In genomic region chr14:25050494-25051170, GRCh38 we compare ENCODE assay signal across 8 cellular contexts. TPM values are rescaled to one million over a fixed set of nuclear protein-coding genes. Genes with fewer than 3 reads are reported as not detected.
DNase-seq lines count a peak whose midpoint lies in the region; ATAC-seq, FAIRE-seq and TF ChIP-seq lines count a peak whose summit lies in the region.

No MANE protein-coding gene starts in this region.

- H3K27ac ChIP-seq in BLaER1 (no peak overlapping the region), KMS-11 (no peak overlapping the region), suprapubic skin (peak overlapping the region; percentile 92)
- H3K27ac ChIP-seq in effector memory CD4-positive, alpha-beta T cell (ENCODE audit: insufficient read depth, low read length, poor library complexity, severe bottlenecking): no peak overlapping the region

- H3K79me2 ChIP-seq in KMS-11 (ENCODE audit: insufficient read depth, low read depth): no peaks in the 10 kb centered on the region

- H3K27me3 ChIP-seq in BLaER1: peaks cover 23% of the 10 kb centered on the region
- no peaks in the 10 kb centered on the region for H3K27me3 ChIP-seq in KMS-11 (ENCODE audit: insufficient read depth, low read depth)
- peaks cover 19% of the 10 kb centered on the region for H3K27me3 ChIP-seq in bronchial epithelial cell (ENCODE audit: control insufficient read depth, insufficient read depth, low read length)
- peaks cover 8% of the 10 kb centered on the region for H3K27me3 ChIP-seq in suprapubic skin
- peaks cover 19% of the 10 kb centered on the region for H3K27me3 ChIP-seq in effector memory CD4-positive, alpha-beta T cell (replicated peaks; ENCODE audit: control insufficient read depth, insufficient read depth, low read length, poor library complexity, severe bottlenecking)

- 9% methylated on average over 18 of the region's 18 CpGs for WGBS in suprapubic skin

- intact Hi-C loops in left colon (cut with DNase I, micrococcal nuclease): no loop called here

- H3K4me3 ChIP-seq in BLaER1 (peak overlapping the region; percentile 60; the same call in 1 of the 2 replicates), KMS-11 (IDR thresholded peaks at IDR 0.05; ENCODE audit: insufficient read depth, low read depth, low read length) (no peak overlapping the region), bronchial epithelial cell (ENCODE audit: low read depth, low read length) (no peak overlapping the region), suprapubic skin (peak overlapping the region; percentile 65)
- no peak overlapping the region for H3K4me3 ChIP-seq in effector memory CD4-positive, alpha-beta T cell (ENCODE audit: insufficient read depth, low read depth, low read length, poor library complexity, severe bottlenecking)

- H3K4me1 ChIP-seq in BLaER1 (no peaks in the 10 kb centered on the region), KMS-11 (ENCODE audit: low read depth, poor library complexity, severe bottlenecking) (no peaks in the 10 kb centered on the region), suprapubic skin (peaks cover 27% of the 10 kb centered on the region)
- no peaks in the 10 kb centered on the region for H3K4me1 ChIP-seq in effector memory CD4-positive, alpha-beta T cell (ENCODE audit: control insufficient read depth, insufficient read depth, low read length, poor library complexity, severe bottlenecking)

- FAIRE-seq in bronchial epithelial cell (lab: Jason Lieb, UNC): no peak

- no peak overlapping the region for H3K9ac ChIP-seq in BLaER1
- H3K9ac ChIP-seq in KMS-11: peak overlapping the region; percentile 22; the same call in 1 of the 2 replicates

- no peak for TF ChIP-seq POLR2A in suprapubic skin (IDR thresholded peaks at IDR 0.05)

- peak; percentile 65 for DNase-seq in bronchial epithelial cell (ENCODE audit: low read depth)
- DNase-seq in left colon: peak in 1 of 2 donors; percentile 37
- no peak for DNase-seq in suprapubic skin (ENCODE audit: low spot score in 2 of 2)
- DNase-seq in effector memory CD4-positive, alpha-beta T cell: no peak

- no peak for TF ChIP-seq EP300 in suprapubic skin (IDR thresholded peaks at IDR 0.05)

- H3K9me3 ChIP-seq in BLaER1: peaks cover 19% of the 10 kb centered on the region
- no peaks in the 10 kb centered on the region for H3K9me3 ChIP-seq in suprapubic skin
- no peaks in the 10 kb centered on the region for H3K9me3 ChIP-seq in effector memory CD4-positive, alpha-beta T cell (ENCODE audit: control insufficient read depth, low read length)

- peak overlapping the region; percentile 61 for H3K4me2 ChIP-seq in BLaER1
- H3K4me2 ChIP-seq in KMS-11: peak overlapping the region; percentile 51; the same call in 1 of the 2 replicates

- peak; percentile 52 for ATAC-seq in left colon
- ATAC-seq in GM19023 (IDR thresholded peaks at IDR 0.05; ENCODE audit: unreplicated experiment): no peak
- no peak for ATAC-seq in esophagus mucosa

- H4K20me1 ChIP-seq in BLaER1 (no peaks in the 10 kb centered on the region), KMS-11 (ENCODE audit: insufficient read depth) (no peaks in the 10 kb centered on the region)

- peak overlapping the region; percentile 83 for H2AFZ ChIP-seq in KMS-11 (ENCODE audit: low read depth)

- TF ChIP-seq CTCF in KMS-11 (conservative IDR thresholded peaks at IDR 0.05; ENCODE audit: low read depth, low read length): no peak
- no peak for TF ChIP-seq CTCF in bronchial epithelial cell (IDR thresholded peaks at IDR 0.05; ENCODE audit: insufficient read depth, low read length, severe bottlenecking)
- TF ChIP-seq CTCF in suprapubic skin (IDR thresholded peaks at IDR 0.05): no peak

- H3K36me3 ChIP-seq in BLaER1 (no peaks in the 10 kb centered on the region), KMS-11 (ENCODE audit: insufficient read depth) (no peaks in the 10 kb centered on the region), bronchial epithelial cell (ENCODE audit: control insufficient read depth, insufficient read depth, low read length) (no peaks in the 10 kb centered on the region), suprapubic skin (no peaks in the 10 kb centered on the region)
- no peaks in the 10 kb centered on the region for H3K36me3 ChIP-seq in effector memory CD4-positive, alpha-beta T cell (ENCODE audit: control insufficient read depth, insufficient read depth, low read length)

RNA-seq across cellular contexts. Expression of gene STXBP6, which starts 0.7 kb away (rescaled TPM):
- total RNA-seq in bronchial epithelial cell: not detected in 2 replicates
- total RNA-seq in left colon: 10 to 100 TPM; 19.9 to 28.3 TPM
- 10 to 100 TPM; 34.9 to 62.1 (median 45.5) TPM for total RNA-seq in suprapubic skin
- 0.56 TPM for total RNA-seq in esophagus mucosa

Comparison
In these comparisons a context has a peak if more than half of its experiments do, and no peak if none do; other contexts are left out.
1. H3K4me3 ChIP-seq: peak in BLaER1 (single experiment) and suprapubic skin (single experiment); none in KMS-11 (single experiment), bronchial epithelial cell (single experiment) and effector memory CD4-positive, alpha-beta T cell (single experiment).
2. RNA of gene STXBP6, which starts 0.7 kb away (total RNA-seq): 34.9 to 62.1 TPM in suprapubic skin and 19.9 to 28.3 TPM in left colon; 0.56 TPM in esophagus mucosa (single experiment) and not detected in bronchial epithelial cell; every median in the first group is over 10 times any median in the second.